2 cellular contexts compared by ENCODE assay signal in the genomic region with DNA sequence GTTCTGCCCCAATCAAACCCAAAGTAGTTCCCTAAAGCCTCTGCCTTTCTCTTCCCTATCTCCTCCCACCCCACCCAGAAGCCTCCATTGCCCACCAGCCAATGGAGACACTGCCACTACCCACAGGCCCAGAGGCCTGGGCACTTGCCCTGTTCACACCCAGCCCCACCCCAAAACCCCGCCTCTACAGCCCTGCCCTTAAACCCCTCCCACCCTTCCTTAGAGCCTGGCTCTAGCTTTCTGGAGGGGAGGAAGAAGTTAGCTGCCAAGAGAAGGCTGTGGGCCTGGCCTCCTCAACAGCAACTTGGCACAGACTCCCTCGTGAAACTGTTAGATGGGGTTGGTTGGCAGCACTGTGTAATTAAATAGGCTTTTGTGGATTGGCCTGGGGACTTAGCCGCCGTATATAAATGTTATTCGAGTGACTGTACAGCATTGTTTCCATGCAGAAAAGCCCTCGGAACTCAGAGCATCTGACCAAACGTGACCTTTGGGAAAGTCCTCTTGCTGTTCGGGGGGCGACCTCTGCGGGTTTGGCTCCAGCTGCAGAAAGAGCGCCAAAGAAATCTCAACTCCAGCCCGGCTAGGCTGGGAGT.
TF ChIP-seq lines count a peak whose summit lies in the region.

No MANE protein-coding gene starts in this region.

TF ChIP-seq in GM23338, 12 proteins besides CTCF, POLR2A, EP300 and RAD21 (continued from another document):
- TF ChIP-seq JUNB (IDR thresholded peaks at IDR 0.05; ENCODE audit: unreplicated experiment) (no peak), STAT1 (IDR thresholded peaks at IDR 0.05; ENCODE audit: unreplicated experiment) (no peak), POLR2AphosphoS5 (IDR thresholded peaks at IDR 0.05; ENCODE audit: low read depth) (no peak), NANOG (IDR thresholded peaks at IDR 0.05; ENCODE audit: borderline replicate concordance) (no peak)
- TF ChIP-seq, protein P1, sequence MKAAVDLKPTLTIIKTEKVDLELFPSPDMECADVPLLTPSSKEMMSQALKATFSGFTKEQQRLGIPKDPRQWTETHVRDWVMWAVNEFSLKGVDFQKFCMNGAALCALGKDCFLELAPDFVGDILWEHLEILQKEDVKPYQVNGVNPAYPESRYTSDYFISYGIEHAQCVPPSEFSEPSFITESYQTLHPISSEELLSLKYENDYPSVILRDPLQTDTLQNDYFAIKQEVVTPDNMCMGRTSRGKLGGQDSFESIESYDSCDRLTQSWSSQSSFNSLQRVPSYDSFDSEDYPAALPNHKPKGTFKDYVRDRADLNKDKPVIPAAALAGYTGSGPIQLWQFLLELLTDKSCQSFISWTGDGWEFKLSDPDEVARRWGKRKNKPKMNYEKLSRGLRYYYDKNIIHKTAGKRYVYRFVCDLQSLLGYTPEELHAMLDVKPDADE (IDR thresholded peaks at IDR 0.05), result no peak
- TF ChIP-seq, protein P2, sequence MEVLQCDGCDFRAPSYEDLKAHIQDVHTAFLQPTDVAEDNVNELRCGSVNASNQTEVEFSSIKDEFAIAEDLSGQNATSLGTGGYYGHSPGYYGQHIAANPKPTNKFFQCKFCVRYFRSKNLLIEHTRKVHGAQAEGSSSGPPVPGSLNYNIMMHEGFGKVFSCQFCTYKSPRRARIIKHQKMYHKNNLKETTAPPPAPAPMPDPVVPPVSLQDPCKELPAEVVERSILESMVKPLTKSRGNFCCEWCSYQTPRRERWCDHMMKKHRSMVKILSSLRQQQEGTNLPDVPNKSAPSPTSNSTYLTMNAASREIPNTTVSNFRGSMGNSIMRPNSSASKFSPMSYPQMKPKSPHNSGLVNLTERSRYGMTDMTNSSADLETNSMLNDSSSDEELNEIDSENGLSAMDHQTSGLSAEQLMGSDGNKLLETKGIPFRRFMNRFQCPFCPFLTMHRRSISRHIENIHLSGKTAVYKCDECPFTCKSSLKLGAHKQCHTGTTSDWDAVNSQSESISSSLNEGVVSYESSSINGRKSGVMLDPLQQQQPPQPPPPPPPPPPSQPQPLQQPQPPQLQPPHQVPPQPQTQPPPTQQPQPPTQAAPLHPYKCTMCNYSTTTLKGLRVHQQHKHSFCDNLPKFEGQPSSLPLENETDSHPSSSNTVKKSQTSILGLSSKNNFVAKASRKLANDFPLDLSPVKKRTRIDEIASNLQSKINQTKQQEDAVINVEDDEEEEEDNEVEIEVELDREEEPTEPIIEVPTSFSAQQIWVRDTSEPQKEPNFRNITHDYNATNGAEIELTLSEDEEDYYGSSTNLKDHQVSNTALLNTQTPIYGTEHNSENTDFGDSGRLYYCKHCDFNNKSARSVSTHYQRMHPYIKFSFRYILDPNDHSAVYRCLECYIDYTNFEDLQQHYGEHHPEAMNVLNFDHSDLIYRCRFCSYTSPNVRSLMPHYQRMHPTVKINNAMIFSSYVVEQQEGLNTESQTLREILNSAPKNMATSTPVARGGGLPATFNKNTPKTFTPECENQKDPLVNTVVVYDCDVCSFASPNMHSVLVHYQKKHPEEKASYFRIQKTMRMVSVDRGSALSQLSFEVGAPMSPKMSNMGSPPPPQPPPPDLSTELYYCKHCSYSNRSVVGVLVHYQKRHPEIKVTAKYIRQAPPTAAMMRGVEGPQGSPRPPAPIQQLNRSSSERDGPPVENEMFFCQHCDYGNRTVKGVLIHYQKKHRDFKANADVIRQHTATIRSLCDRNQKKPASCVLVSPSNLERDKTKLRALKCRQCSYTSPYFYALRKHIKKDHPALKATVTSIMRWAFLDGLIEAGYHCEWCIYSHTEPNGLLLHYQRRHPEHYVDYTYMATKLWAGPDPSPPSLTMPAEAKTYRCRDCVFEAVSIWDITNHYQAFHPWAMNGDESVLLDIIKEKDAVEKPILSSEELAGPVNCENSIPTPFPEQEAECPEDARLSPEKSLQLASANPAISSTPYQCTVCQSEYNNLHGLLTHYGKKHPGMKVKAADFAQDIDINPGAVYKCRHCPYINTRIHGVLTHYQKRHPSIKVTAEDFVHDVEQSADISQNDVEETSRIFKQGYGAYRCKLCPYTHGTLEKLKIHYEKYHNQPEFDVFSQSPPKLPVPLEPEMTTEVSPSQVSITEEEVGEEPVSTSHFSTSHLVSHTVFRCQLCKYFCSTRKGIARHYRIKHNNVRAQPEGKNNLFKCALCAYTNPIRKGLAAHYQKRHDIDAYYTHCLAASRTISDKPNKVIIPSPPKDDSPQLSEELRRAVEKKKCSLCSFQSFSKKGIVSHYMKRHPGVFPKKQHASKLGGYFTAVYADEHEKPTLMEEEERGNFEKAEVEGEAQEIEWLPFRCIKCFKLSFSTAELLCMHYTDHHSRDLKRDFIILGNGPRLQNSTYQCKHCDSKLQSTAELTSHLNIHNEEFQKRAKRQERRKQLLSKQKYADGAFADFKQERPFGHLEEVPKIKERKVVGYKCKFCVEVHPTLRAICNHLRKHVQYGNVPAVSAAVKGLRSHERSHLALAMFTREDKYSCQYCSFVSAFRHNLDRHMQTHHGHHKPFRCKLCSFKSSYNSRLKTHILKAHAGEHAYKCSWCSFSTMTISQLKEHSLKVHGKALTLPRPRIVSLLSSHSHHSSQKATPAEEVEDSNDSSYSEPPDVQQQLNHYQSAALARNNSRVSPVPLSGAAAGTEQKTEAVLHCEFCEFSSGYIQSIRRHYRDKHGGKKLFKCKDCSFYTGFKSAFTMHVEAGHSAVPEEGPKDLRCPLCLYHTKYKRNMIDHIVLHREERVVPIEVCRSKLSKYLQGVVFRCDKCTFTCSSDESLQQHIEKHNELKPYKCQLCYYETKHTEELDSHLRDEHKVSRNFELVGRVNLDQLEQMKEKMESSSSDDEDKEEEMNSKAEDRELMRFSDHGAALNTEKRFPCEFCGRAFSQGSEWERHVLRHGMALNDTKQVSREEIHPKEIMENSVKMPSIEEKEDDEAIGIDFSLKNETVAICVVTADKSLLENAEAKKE (CRISPR knock-in tag; IDR thresholded peaks at IDR 0.05), result no peak

TF ChIP-seq in SK-N-SH, 30 proteins besides CTCF, POLR2A, EP300 and RAD21 (continued from another document):
- TF ChIP-seq, protein P3, sequence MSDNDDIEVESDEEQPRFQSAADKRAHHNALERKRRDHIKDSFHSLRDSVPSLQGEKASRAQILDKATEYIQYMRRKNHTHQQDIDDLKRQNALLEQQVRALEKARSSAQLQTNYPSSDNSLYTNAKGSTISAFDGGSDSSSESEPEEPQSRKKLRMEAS (IDR thresholded peaks at IDR 0.05; ENCODE audit: low read depth), result no peak
- TF ChIP-seq GABPA (IDR thresholded peaks at IDR 0.05; ENCODE audit: low read depth) (no peak), ELF1 (IDR thresholded peaks at IDR 0.05) (no peak), EZH2phosphoT487 (IDR thresholded peaks at IDR 0.05; ENCODE audit: borderline replicate concordance, low read depth) (no peak), TCF12 (IDR thresholded peaks at IDR 0.05) (no peak), RFX5 (IDR thresholded peaks at IDR 0.05; ENCODE audit: low read length) (no peak), FOXJ3 (CRISPR knock-in tag; IDR thresholded peaks at IDR 0.05) (no peak), GATA2 (CRISPR knock-in tag; IDR thresholded peaks at IDR 0.05) (no peak), RCOR1 (IDR thresholded peaks at IDR 0.05; ENCODE audit: low read length) (no peak), NFIC (IDR thresholded peaks at IDR 0.05; ENCODE audit: borderline replicate concordance) (no peak), TAF1 (IDR thresholded peaks at IDR 0.05; ENCODE audit: borderline replicate concordance, low read depth, low read length) (no peak), TEAD4 (IDR thresholded peaks at IDR 0.05; ENCODE audit: borderline replicate concordance, insufficient read depth) (no peak), MXI1 (IDR thresholded peaks at IDR 0.05; ENCODE audit: low read depth, low read length) (no peak), FOSL2 (IDR thresholded peaks at IDR 0.05; ENCODE audit: borderline replicate concordance, low read depth) (no peak), SMC3 (IDR thresholded peaks at IDR 0.05; ENCODE audit: low read depth, low read length) (no peak), CHD2 (IDR thresholded peaks at IDR 0.05; ENCODE audit: low read length, partially characterized antibody) (no peak)
- TF ChIP-seq, protein P4, sequence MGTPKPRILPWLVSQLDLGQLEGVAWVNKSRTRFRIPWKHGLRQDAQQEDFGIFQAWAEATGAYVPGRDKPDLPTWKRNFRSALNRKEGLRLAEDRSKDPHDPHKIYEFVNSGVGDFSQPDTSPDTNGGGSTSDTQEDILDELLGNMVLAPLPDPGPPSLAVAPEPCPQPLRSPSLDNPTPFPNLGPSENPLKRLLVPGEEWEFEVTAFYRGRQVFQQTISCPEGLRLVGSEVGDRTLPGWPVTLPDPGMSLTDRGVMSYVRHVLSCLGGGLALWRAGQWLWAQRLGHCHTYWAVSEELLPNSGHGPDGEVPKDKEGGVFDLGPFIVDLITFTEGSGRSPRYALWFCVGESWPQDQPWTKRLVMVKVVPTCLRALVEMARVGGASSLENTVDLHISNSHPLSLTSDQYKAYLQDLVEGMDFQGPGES (IDR thresholded peaks at IDR 0.05; ENCODE audit: low read depth, low read length), result no peak
- TF ChIP-seq, protein P5, sequence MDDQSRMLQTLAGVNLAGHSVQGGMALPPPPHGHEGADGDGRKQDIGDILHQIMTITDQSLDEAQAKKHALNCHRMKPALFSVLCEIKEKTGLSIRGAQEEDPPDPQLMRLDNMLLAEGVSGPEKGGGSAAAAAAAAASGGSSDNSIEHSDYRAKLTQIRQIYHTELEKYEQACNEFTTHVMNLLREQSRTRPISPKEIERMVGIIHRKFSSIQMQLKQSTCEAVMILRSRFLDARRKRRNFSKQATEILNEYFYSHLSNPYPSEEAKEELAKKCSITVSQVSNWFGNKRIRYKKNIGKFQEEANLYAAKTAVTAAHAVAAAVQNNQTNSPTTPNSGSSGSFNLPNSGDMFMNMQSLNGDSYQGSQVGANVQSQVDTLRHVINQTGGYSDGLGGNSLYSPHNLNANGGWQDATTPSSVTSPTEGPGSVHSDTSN (IDR thresholded peaks at IDR 0.05), result no peak
- TF ChIP-seq, protein P6, sequence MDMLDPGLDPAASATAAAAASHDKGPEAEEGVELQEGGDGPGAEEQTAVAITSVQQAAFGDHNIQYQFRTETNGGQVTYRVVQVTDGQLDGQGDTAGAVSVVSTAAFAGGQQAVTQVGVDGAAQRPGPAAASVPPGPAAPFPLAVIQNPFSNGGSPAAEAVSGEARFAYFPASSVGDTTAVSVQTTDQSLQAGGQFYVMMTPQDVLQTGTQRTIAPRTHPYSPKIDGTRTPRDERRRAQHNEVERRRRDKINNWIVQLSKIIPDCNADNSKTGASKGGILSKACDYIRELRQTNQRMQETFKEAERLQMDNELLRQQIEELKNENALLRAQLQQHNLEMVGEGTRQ (IDR thresholded peaks at IDR 0.05; ENCODE audit: borderline replicate concordance, low read depth, low read length), result no peak
